Comparison of ENCODE assay signal across 9 cellular contexts in the genomic region with DNA sequence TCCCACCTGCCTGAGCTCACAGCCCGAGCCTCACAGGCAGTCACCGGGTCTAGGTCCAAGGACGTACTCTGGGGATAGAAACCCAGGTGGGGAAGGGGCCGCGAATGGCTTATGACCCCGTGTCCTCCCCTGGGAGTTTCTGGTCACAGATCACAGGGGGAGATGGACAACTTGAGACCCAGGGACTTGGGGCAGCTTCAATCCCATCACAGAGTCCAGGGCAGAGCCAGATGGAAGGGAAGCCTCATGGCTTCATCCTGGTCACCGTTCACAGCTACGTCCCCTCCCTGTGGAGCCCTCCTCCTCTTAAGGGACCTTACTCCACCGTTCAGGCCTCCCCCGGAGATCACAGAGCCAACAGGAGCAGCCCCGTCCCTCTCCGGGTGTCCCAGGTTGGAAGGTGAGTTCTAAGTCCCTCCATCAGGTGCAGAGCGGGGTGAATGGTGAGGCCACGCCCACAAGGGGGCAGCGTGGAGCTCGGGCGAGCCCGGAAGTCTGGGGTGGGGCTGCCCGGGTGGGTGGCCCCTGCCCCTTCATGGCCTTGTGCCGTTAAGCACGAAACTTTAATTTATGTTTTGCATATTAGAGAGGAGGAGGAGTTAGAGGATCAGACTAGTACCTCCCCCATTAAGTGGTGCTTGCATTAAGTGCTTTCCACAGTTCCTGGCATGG. TPM values are rescaled to one million over a fixed set of nuclear protein-coding genes. Genes with fewer than 3 reads are reported as not detected.
DNase-seq lines count a peak whose midpoint lies in the region; ATAC-seq and TF ChIP-seq lines count a peak whose summit lies in the region.
"Not testable (repeated sequence)": the region's sequence is repeated elsewhere in the genome, so short reads cannot be mapped to it uniquely, and the experiment has no call there.
"Had no signal": no experiment of that assay in that cellular context is flagged by ENCODE, and none has a peak within 500 bp of the region (broad histone marks: within the 10 kb centered on the region; RNA-seq: fewer than 3 reads in every experiment).

No MANE protein-coding gene starts in this region.

- POLR2A ChIA-PET in GM10248 (lab: Yijun Ruan, JAX); OCI-LY7 (lab: Charles Lee): not testable (repeated sequence)

- H3K79me2 ChIP-seq in OCI-LY7 (ENCODE audit: insufficient read depth, low read depth, low read length) = not testable (repeated sequence)

- CTCF ChIA-PET in GM10248 (lab: Yijun Ruan, JAX); OCI-LY7 (lab: Charles Lee; ENCODE audit: unreplicated experiment): not testable (repeated sequence)
- CTCF ChIA-PET in activated naive CD4-positive, alpha-beta T cell treated with anti-CD3 and anti-CD28 coated beads, Interleukin-2, amount 10 ng/mL, durations not matched to agents 7 days and 5 days (lab: Charles Lee) = interaction anchor here (1.1 kb wide), 2 partner anchors 29 to 31 kb away, joined by 4 read pairs; no protein-coding TSS in a partner anchor

- H3K4me1 Mint-ChIP-seq in activated naive CD4-positive, alpha-beta T cell treated with anti-CD3 and anti-CD28 coated beads, Interleukin-2, amount 10 ng/mL, durations not matched to agents 7 days and 5 days = peaks cover 35% of the 10 kb centered on the region
- H3K4me1 Mint-ChIP-seq in immature natural killer cell = peaks cover 42 to 44% of the 10 kb centered on the region in 2 donors
- H3K4me1 Mint-ChIP-seq in stimulated activated naive B cell treated with anti-CD40 and anti-IgM and Interleukin-4, amounts not matched to agents 10 μg/mL and 1 μg/mL and 100 μg/mL, for 72 hours = peaks cover 31 to 54% of the 10 kb centered on the region in 2 donors

- not testable (repeated sequence) for H3K9me2 ChIP-seq in OCI-LY7 (ENCODE audit: insufficient read depth, low read length)

- H3K4me1 ChIP-seq in OCI-LY7 (ENCODE audit: insufficient read depth, low read length, poor library complexity, severe bottlenecking) = peaks cover 31% of the 10 kb centered on the region

- not testable (repeated sequence) for H3K9me3 ChIP-seq in OCI-LY7 (ENCODE audit: low read length)

- not testable (repeated sequence) for H3K36me3 ChIP-seq in OCI-LY7 (ENCODE audit: insufficient read depth, low read length)

- not testable (repeated sequence) for H4K20me1 ChIP-seq in OCI-LY7 (ENCODE audit: insufficient read depth, low read length)

- peaks cover 52% of the 10 kb centered on the region for H3K36me3 Mint-ChIP-seq in activated naive CD4-positive, alpha-beta T cell treated with anti-CD3 and anti-CD28 coated beads, Interleukin-2, amount 10 ng/mL, durations not matched to agents 7 days and 5 days
- peaks cover 4 to 29% (median 19%) of the 10 kb centered on the region in 3 donors for H3K36me3 Mint-ChIP-seq in immature natural killer cell
- not testable (repeated sequence) for H3K36me3 Mint-ChIP-seq in stimulated activated naive B cell treated with anti-CD40 and anti-IgM and Interleukin-4, amounts not matched to agents 10 μg/mL and 1 μg/mL and 100 μg/mL, for 72 hours

- H2AFZ ChIP-seq in OCI-LY7 (ENCODE audit: low read length) = not testable (repeated sequence)

- intact Hi-C loops in OCI-LY7 (cut with micrococcal nuclease; ENCODE audit: unreplicated experiment) = not testable (repeated sequence)

- ATAC-seq in GM21825 (IDR thresholded peaks at IDR 0.05; ENCODE audit: unreplicated experiment) = peak; percentile 60
- peak; percentile 78 to 85 for ATAC-seq in stimulated activated naive B cell treated with anti-CD40 and anti-IgM and Interleukin-4, amounts not matched to agents 10 μg/mL and 1 μg/mL and 100 μg/mL, for 72 hours (replicated peaks)

- not testable (repeated sequence) for BruUV-seq in OCI-LY7 (replicated peaks; lab: Mats Ljungman, UMichigan)

- not testable (repeated sequence) for H3K27ac Mint-ChIP-seq in activated naive CD4-positive, alpha-beta T cell treated with anti-CD3 and anti-CD28 coated beads, Interleukin-2, amount 10 ng/mL, durations not matched to agents 7 days and 5 days; stimulated activated naive B cell treated with anti-CD40 and anti-IgM and Interleukin-4, amounts not matched to agents 10 μg/mL and 1 μg/mL and 100 μg/mL, for 72 hours
- peak overlapping the region in 4 of 6 donors; percentile 59 to 65 (median 62) for H3K27ac Mint-ChIP-seq in immature natural killer cell

- H3K4me3 ChIP-seq in OCI-LY7 (ENCODE audit: low read depth, low read length, poor library complexity, severe bottlenecking) = not testable (repeated sequence)

- H3K27me3 Mint-ChIP-seq in activated naive CD4-positive, alpha-beta T cell treated with anti-CD3 and anti-CD28 coated beads, Interleukin-2, amount 10 ng/mL, durations not matched to agents 7 days and 5 days; stimulated activated naive B cell treated with anti-CD40 and anti-IgM and Interleukin-4, amounts not matched to agents 10 μg/mL and 1 μg/mL and 100 μg/mL, for 72 hours: not testable (repeated sequence)
- peaks cover 0 to 10% (median 6%) of the 10 kb centered on the region in 3 donors for H3K27me3 Mint-ChIP-seq in immature natural killer cell (ENCODE audit: low read depth in 3 of 3)

- not testable (repeated sequence) for H3K4me2 ChIP-seq in OCI-LY7 (ENCODE audit: low read length)

- TF ChIP-seq CTCF in GM10248 (IDR thresholded peaks at IDR 0.05; ENCODE audit: control extremely low read depth, extremely low read depth, low read depth, missing control alignments) (peak; percentile 40), OCI-LY7 (conservative IDR thresholded peaks at IDR 0.05; ENCODE audit: low read length) (peak; percentile 50)

- H3K27ac ChIP-seq in OCI-LY7 (ENCODE audit: low read depth, low read length, poor library complexity, severe bottlenecking) = not testable (repeated sequence)

- H3K9me3 Mint-ChIP-seq in activated naive CD4-positive, alpha-beta T cell treated with anti-CD3 and anti-CD28 coated beads, Interleukin-2, amount 10 ng/mL, durations not matched to agents 7 days and 5 days; immature natural killer cell; stimulated activated naive B cell treated with anti-CD40 and anti-IgM and Interleukin-4, amounts not matched to agents 10 μg/mL and 1 μg/mL and 100 μg/mL, for 72 hours: not testable (repeated sequence)

- not testable (repeated sequence) for H3K4me3 Mint-ChIP-seq in activated naive CD4-positive, alpha-beta T cell treated with anti-CD3 and anti-CD28 coated beads, Interleukin-2, amount 10 ng/mL, durations not matched to agents 7 days and 5 days; stimulated activated naive B cell treated with anti-CD40 and anti-IgM and Interleukin-4, amounts not matched to agents 10 μg/mL and 1 μg/mL and 100 μg/mL, for 72 hours
- peak overlapping the region in 2 of 5 donors; percentile 7 to 27 for H3K4me3 Mint-ChIP-seq in immature natural killer cell

- not testable (repeated sequence) for DNase-seq in GM10248 (ENCODE audit: extremely low spot score); OCI-LY7 (ENCODE audit: low spot score)
- peak; percentile 67 to 70 for DNase-seq in activated CD4-positive, alpha-beta T cell treated with anti-CD3 and anti-CD28 coated beads, Interleukin-2, amount 50 U/mL, for 48 hours
- peak; percentile 83 for DNase-seq in activated naive CD4-positive, alpha-beta T cell treated with anti-CD3 and anti-CD28 coated beads, Interleukin-2, amount 10 ng/mL, durations not matched to agents 7 days and 5 days
- peak; percentile 61 to 74 (median 73) for DNase-seq in immature natural killer cell
- DNase-seq in stimulated activated CD4-positive, alpha-beta T cell treated with anti-CD3 and anti-CD28 coated beads, Interleukin-1b, Interleukin-23, amount 100 ng/mL, for 4 hours (ENCODE audit: low read depth in 2 of 2) = peak; percentile 58 to 68
- peak; percentile 60 for DNase-seq in stimulated activated naive B cell treated with anti-CD40 and anti-IgM and Interleukin-4, amounts not matched to agents 10 μg/mL and 1 μg/mL and 100 μg/mL, for 72 hours

RNA-seq across cellular contexts. Expression of gene LAIR1, which starts 5.4 kb away (rescaled TPM):
- not detected in 2 replicates for total RNA-seq in OCI-LY7 (2014; rRNA removed; shearing (Covaris generic))
- 3.9 and 4.3 TPM in 2 replicates for total RNA-seq in OCI-LY7 (2022)
- 100 to 1,000 TPM in 2 of 3 donors, 10 to 100 TPM in 1; 86.9 to 247 (median 126) TPM for polyA plus RNA-seq in immature natural killer cell

RNA-seq across cellular contexts. Expression of gene LILRA4, which starts 20.3 kb away (rescaled TPM):
- not detected in 2 replicates for total RNA-seq in OCI-LY7 (2014; rRNA removed; shearing (Covaris generic))
- not detected in 2 replicates for total RNA-seq in OCI-LY7 (2022)
- polyA plus RNA-seq in immature natural killer cell = 1 to 10 TPM; 2.3 to 6.6 (median 2.8) TPM
- total RNA-seq: activated CD8-positive, alpha-beta memory T cell treated with anti-CD3 and anti-CD28 coated beads for 36 hours had no signal

RNA-seq across cellular contexts. Expression of gene LILRA5, which starts 46.3 kb away (rescaled TPM):
- not detected in 2 replicates for total RNA-seq in OCI-LY7 (2014; rRNA removed; shearing (Covaris generic))
- total RNA-seq in OCI-LY7 (2022) = not detected in 2 replicates
- polyA plus RNA-seq in immature natural killer cell = 1 to 10 TPM in 1 of 3 donors, under 1 TPM in 1, not detected in 1; 0.28 to 1.6 TPM
- total RNA-seq: activated CD8-positive, alpha-beta memory T cell treated with anti-CD3 and anti-CD28 coated beads for 36 hours had no signal

RNA-seq across cellular contexts. Expression of gene TTYH1, which starts 56.0 kb away (rescaled TPM):
- total RNA-seq in OCI-LY7 (2014; rRNA removed; shearing (Covaris generic)) = not detected in 2 replicates
- 0.53 TPM in 1 of 2 replicates, not detected in the other for total RNA-seq in OCI-LY7 (2022)
- 1 to 10 TPM in 1 of 3 donors, under 1 TPM in 1, not detected in 1; 0.48 to 1.5 TPM for polyA plus RNA-seq in immature natural killer cell
